In genomic region chr20:58308290-58308679, GRCh38 we compare ENCODE assay signal across 9 cellular contexts. TPM values are rescaled to one million over a fixed set of nuclear protein-coding genes. Genes with fewer than 3 reads are reported as not detected.
DNase-seq lines count a peak whose midpoint lies in the region; TF ChIP-seq lines count a peak whose summit lies in the region.
"Had no signal": no experiment of that assay in that cellular context is flagged by ENCODE, and none has a peak within 500 bp of the region (broad histone marks: within the 10 kb centered on the region; RNA-seq: fewer than 3 reads in every experiment).

No MANE protein-coding gene starts in this region.

- peak overlapping the region; percentile 83 to 90 for H3K27ac ChIP-seq in tibial artery

- WGBS in lower leg skin, 2 donors, result 47 to 50% methylated on average over 9 of the region's 9 CpGs

- TF ChIP-seq CTCF in astrocyte of the cerebellum (IDR thresholded peaks at IDR 0.05; ENCODE audit: low read depth, low read length, missing control alignments) (no peak), lower leg skin (IDR thresholded peaks at IDR 0.05) (no peak), tibial artery (IDR thresholded peaks at IDR 0.05) (no peak)

- peak overlapping the region; percentile 92 for H3K4me3 ChIP-seq in astrocyte of the cerebellum (ENCODE audit: low read depth, low read length)
- H3K4me3 ChIP-seq in lower leg skin (ENCODE audit: low read depth, poor library complexity, severe bottlenecking), result peak overlapping the region; percentile 42
- H3K4me3 ChIP-seq in tibial artery, result peak overlapping the region; percentile 100

- H3K36me3 Mint-ChIP-seq in activated naive CD4-positive, alpha-beta T cell treated with anti-CD3 and anti-CD28 coated beads for 36 hours (ENCODE audit: low read depth), result peaks cover 12% of the 10 kb centered on the region

- no peaks in the 10 kb centered on the region for H3K9me3 ChIP-seq in tibial artery

- H3K27ac Mint-ChIP-seq in activated naive CD4-positive, alpha-beta T cell treated with anti-CD3 and anti-CD28 coated beads for 36 hours, result peak overlapping the region; percentile 90

- in situ Hi-C loops in astrocyte of the cerebellum (cut with HindIII; ENCODE audit: low sequenced_read_pairs), result no loop called here

- H3K27me3 ChIP-seq in tibial artery, result no peaks in the 10 kb centered on the region

- intact Hi-C loops in activated naive CD4-positive, alpha-beta T cell treated with anti-CD3 and anti-CD28 coated beads for 36 hours (cut with micrococcal nuclease), result loop anchor here (5.0 to 10.0 kb wide), 4 partner anchors 727 to 1634 kb away; partner anchors contain the start of genes ATP5F1E, FAM217B, PPP1R3D and ZNF831
- intact Hi-C loops in lower leg skin (cut with DNase I; ENCODE audit: low total_unique reads), result no loop called here
- intact Hi-C loops in tibial artery (cut with DNase I; ENCODE audit: low total_unique reads), result loop anchor here (10.0 kb wide), 1 partner anchor 387 kb away; the partner anchor contains the start of gene NPEPL1

- TF ChIP-seq POLR2A in lower leg skin (IDR thresholded peaks at IDR 0.05), result no peak

- peaks cover 0 to 17% (median 3%) of the 10 kb centered on the region in 3 donors for H3K36me3 ChIP-seq in tibial artery

- CTCF ChIA-PET in activated naive CD4-positive, alpha-beta T cell treated with anti-CD3 and anti-CD28 coated beads for 36 hours (lab: Charles Lee), result no interaction called here

- H3K4me1 ChIP-seq in tibial artery, result peaks cover 0 to 37% (median 25%) of the 10 kb centered on the region in 4 donors

- no peaks in the 10 kb centered on the region for H3K9me3 Mint-ChIP-seq in activated naive CD4-positive, alpha-beta T cell treated with anti-CD3 and anti-CD28 coated beads for 36 hours

- no peaks in the 10 kb centered on the region for H3K27me3 Mint-ChIP-seq in activated naive CD4-positive, alpha-beta T cell treated with anti-CD3 and anti-CD28 coated beads for 36 hours (ENCODE audit: low read depth)

- peak overlapping the region; percentile 81 for H3K4me3 Mint-ChIP-seq in activated naive CD4-positive, alpha-beta T cell treated with anti-CD3 and anti-CD28 coated beads for 36 hours

- peaks cover 64% of the 10 kb centered on the region for H3K4me1 Mint-ChIP-seq in activated naive CD4-positive, alpha-beta T cell treated with anti-CD3 and anti-CD28 coated beads for 36 hours (ENCODE audit: low read depth)

- peak; percentile 26 for DNase-seq in activated naive CD4-positive, alpha-beta T cell treated with anti-CD3 and anti-CD28 coated beads for 36 hours
- DNase-seq in activated naive CD4-positive, alpha-beta T cell treated with anti-CD3 and anti-CD28 coated beads, Interleukin-2, amount 50 U/mL, for 16 hours, result no peak
- DNase-seq in astrocyte of the cerebellum (ENCODE audit: low read depth) (no peak), lower leg skin (ENCODE audit: low spot score in 2 of 2) (no peak), tibial artery (no peak), NCI-H2081 (lab: John Stamatoyannopoulos, UW) (no peak), DMS 273 (lab: John Stamatoyannopoulos, UW; ENCODE audit: unreplicated experiment) (no peak), medulla oblongata (ENCODE audit: extremely low spot score) (no peak)
- DNase-seq: DMS153 had no signal

RNA-seq across cellular contexts. Expression of gene RAB22A, which starts 1.2 kb away (rescaled TPM):
- 1 to 10 TPM; 9.3 to 9.8 TPM for total RNA-seq in activated naive CD4-positive, alpha-beta T cell treated with anti-CD3 and anti-CD28 coated beads for 36 hours
- 10 to 100 TPM; 18.3 to 21.6 (median 20.1) TPM for total RNA-seq in lower leg skin

Comparison
In these comparisons a context has a peak if more than half of its experiments do, and no peak if none do; other contexts are left out.
1. H3K4me3 ChIP-seq: peak in every context shown above with its lines; median percentile 100 in tibial artery; 92 in astrocyte of the cerebellum; 42 in lower leg skin.